20 cellular contexts compared by ENCODE assay signal in the genomic region with DNA sequence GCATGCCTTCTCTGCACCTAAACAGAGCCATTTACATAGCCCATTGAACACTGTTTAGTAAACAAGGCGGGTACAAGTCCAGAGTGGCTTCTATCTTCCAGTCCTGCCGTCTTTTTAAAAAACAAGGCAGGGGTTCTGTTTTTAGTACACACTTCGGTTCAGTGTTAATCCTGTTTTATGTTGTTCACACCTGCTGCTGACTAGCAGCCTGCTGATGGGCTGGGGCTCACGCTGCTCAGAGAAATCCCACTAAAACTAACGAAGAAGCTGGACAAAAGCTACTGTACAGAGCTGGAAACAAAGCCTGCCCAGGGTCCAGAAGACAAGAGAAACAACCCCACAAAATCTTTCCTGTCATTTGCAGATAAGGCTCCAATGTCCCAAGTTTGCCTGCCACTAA. TPM values are rescaled to one million over a fixed set of nuclear protein-coding genes. Genes with fewer than 3 reads are reported as not detected.
"Had no signal": no experiment of that assay in that cellular context is flagged by ENCODE, and none has a peak within 500 bp of the region (broad histone marks: within the 10 kb centered on the region; RNA-seq: fewer than 3 reads in every experiment).

No MANE protein-coding gene starts in this region.

- FAIRE-seq: endothelial cell of umbilical vein had no signal

- H3K9me3 ChIP-seq: body of pancreas, psoas muscle, stomach, testis had no signal

- H3K4me3 ChIP-seq: body of pancreas, lung, psoas muscle, stomach, testis had no signal

- H3K27me3 ChIP-seq: body of pancreas, stomach, testis had no signal

- DNase-seq: activated B cell treated with CpG ODN at 0.5 μM for 24 hours; activated CD4-positive, alpha-beta T cell treated with anti-CD3 and anti-CD28 coated beads, Interleukin-2, amount 10 ng/mL, durations not matched to agents 24 days and 14 days; activated CD8-positive, alpha-beta memory T cell treated with anti-CD3 and anti-CD28 coated beads, Interleukin-2, amount 50 U/mL, for 48 hours; activated naive CD8-positive, alpha-beta T cell treated with anti-CD3 and anti-CD28 coated beads for 36 hours; amygdala; body of pancreas; cortex of kidney; effector CD8-positive, alpha-beta T cell; foreskin fibroblast; glutamatergic neuron; immature natural killer cell; midbrain; psoas muscle; stomach; T-helper 2 cell; testis had no signal

- H3K27ac ChIP-seq: body of pancreas, psoas muscle, stomach, testis had no signal

- H3K36me3 ChIP-seq: stomach had no signal

- H3K4me1 ChIP-seq: psoas muscle, testis had no signal

- ATAC-seq: body of pancreas, psoas muscle, sciatic nerve had no signal

RNA-seq across cellular contexts. Expression of gene ESRRG, which starts 13.2 kb away (rescaled TPM):
- total RNA-seq: activated B cell treated with CpG ODN at 0.5 μM for 24 hours; activated CD4-positive, alpha-beta T cell treated with anti-CD3 and anti-CD28 coated beads, Interleukin-2, amount 10 ng/mL, durations not matched to agents 24 days and 14 days; activated naive CD8-positive, alpha-beta T cell treated with anti-CD3 and anti-CD28 coated beads for 36 hours; endothelial cell of umbilical vein; osteocyte had no signal
